ENCODE assay signal across 19 cellular contexts in genomic region chr1:121546830-121547680, GRCh38.
A peak's percentile ranks its signal among the peaks of the same experiment; 100 is the strongest.
DNase-seq lines count a peak whose midpoint lies in the region; ATAC-seq and TF ChIP-seq lines count a peak whose summit lies in the region.
"Had no signal": no experiment of that assay in that cellular context is flagged by ENCODE, and none has a peak within 500 bp of the region (broad histone marks: within the 10 kb centered on the region; RNA-seq: fewer than 3 reads in every experiment).

No MANE protein-coding gene starts in this region.

- H3K9me3 ChIP-seq in OCI-LY7 (ENCODE audit: low read length): no peaks in the 10 kb centered on the region
- H3K9me3 ChIP-seq: sigmoid colon, tibial artery had no signal

- peaks cover 21% of the 10 kb centered on the region for H3K4me1 ChIP-seq in OCI-LY7 (ENCODE audit: insufficient read depth, low read length, poor library complexity, severe bottlenecking)
- H3K4me1 ChIP-seq: sigmoid colon, tibial artery had no signal

- DNase-seq in A172 (ENCODE audit: low spot score) (peak; percentile 81), EL (peak; percentile 59), OCI-LY7 (ENCODE audit: low spot score) (peak; percentile 21), fibroblast of pulmonary artery (ENCODE audit: low read depth) (peak; percentile 7), HUDEP-2 (lab: John Stamatoyannopoulos, UW; ENCODE audit: unreplicated experiment in 76 of 76) (no peak), HuH-7 (ENCODE audit: low spot score) (no peak)
- DNase-seq: activated CD8-positive, alpha-beta memory T cell treated with anti-CD3 and anti-CD28 coated beads, Interleukin-2, amount 50 U/mL, for 48 hours; endodermal cell; H7; NCI-H146; NCI-H526; sigmoid colon; stimulated activated CD4-positive, alpha-beta T cell treated with anti-CD3 and anti-CD28 coated beads, Interleukin-4, amount 100 ng/mL, for 1 hour; T-helper 1 cell; tibial artery had no signal

- H3K79me2 ChIP-seq in OCI-LY7 (ENCODE audit: insufficient read depth, low read depth, low read length): peaks cover 4% of the 10 kb centered on the region; the same call in 1 of the 2 replicates

- ATAC-seq in HG03520 (IDR thresholded peaks at IDR 0.05; ENCODE audit: unreplicated experiment) (no peak), HG02852 (IDR thresholded peaks at IDR 0.05; ENCODE audit: unreplicated experiment) (no peak)
- ATAC-seq: activated naive CD4-positive, alpha-beta T cell treated with anti-CD3 and anti-CD28 coated beads, Interleukin-2, amount 50 U/mL, for 72 hours; K562 had no signal

- H3K36me3 ChIP-seq in OCI-LY7 (ENCODE audit: insufficient read depth, low read length): no peaks in the 10 kb centered on the region
- H3K36me3 ChIP-seq: sigmoid colon, tibial artery had no signal

- no peak for TF ChIP-seq CTCF in OCI-LY7 (conservative IDR thresholded peaks at IDR 0.05; ENCODE audit: low read length)
- TF ChIP-seq CTCF in fibroblast of pulmonary artery (IDR thresholded peaks at IDR 0.05; ENCODE audit: low read length, missing control alignments): no peak

- H4K20me1 ChIP-seq in OCI-LY7 (ENCODE audit: insufficient read depth, low read length): no peaks in the 10 kb centered on the region

- POLR2A ChIA-PET in OCI-LY7 (lab: Charles Lee): no interaction called here

- no peaks in the 10 kb centered on the region for H3K9me2 ChIP-seq in OCI-LY7 (ENCODE audit: insufficient read depth, low read length)

- peak overlapping the region; percentile 26; the same call in 1 of the 2 replicates for H2AFZ ChIP-seq in OCI-LY7 (ENCODE audit: low read length)

- intact Hi-C loops in OCI-LY7 (cut with micrococcal nuclease; ENCODE audit: unreplicated experiment): no loop called here

- CTCF ChIA-PET in OCI-LY7 (lab: Charles Lee; ENCODE audit: unreplicated experiment): no interaction called here

- no peak overlapping the region for H3K27ac ChIP-seq in OCI-LY7 (ENCODE audit: low read depth, low read length, poor library complexity, severe bottlenecking)
- H3K27ac ChIP-seq: sigmoid colon, tibial artery had no signal

- H3K4me2 ChIP-seq in OCI-LY7 (ENCODE audit: low read length): no peak overlapping the region

- H3K4me3 ChIP-seq in OCI-LY7 (ENCODE audit: low read depth, low read length, poor library complexity, severe bottlenecking) (no peak overlapping the region), fibroblast of pulmonary artery (replicated peaks; ENCODE audit: low read depth, low read length) (no peak overlapping the region)
- H3K4me3 ChIP-seq: K562, sigmoid colon, tibial artery had no signal

- BruUV-seq in OCI-LY7 (replicated peaks; lab: Mats Ljungman, UMichigan): no TSS peak

Comparison
In these comparisons a context has a peak if more than half of its experiments do, and no peak if none do; other contexts are left out.
1. DNase-seq: peak in A172 (single experiment), EL (single experiment), OCI-LY7 (single experiment) and fibroblast of pulmonary artery (single experiment); none in HUDEP-2 (0 of 76) and HuH-7 (single experiment).